ENCODE assay signal across 13 cellular contexts in the genomic region with DNA sequence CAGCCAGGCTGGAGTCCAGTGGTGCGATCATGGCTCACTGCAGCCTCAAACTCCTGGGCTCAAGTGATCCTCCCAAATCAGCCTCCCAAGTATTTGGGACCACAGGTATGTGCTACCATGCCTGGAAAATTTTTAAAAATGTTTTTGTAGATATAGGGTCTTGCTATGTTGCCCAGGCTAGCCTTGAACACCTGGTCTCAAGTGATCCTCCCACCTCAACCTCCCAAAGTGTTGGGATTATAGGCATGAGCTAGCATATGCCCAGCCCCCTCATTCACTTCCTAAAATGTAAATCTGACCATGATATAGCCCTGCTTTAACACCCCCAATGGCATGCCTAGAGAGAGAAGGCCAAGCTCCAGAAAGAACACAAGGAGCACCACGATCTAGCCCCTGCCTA.
DNase-seq lines count a peak whose midpoint lies in the region; ATAC-seq and TF ChIP-seq lines count a peak whose summit lies in the region.
"Had no signal": no experiment of that assay in that cellular context is flagged by ENCODE, and none has a peak within 500 bp of the region (broad histone marks: within the 10 kb centered on the region; RNA-seq: fewer than 3 reads in every experiment).

No MANE protein-coding gene starts in this region.

- H3K4me3 ChIP-seq in HEK293 (ENCODE audit: low read depth, low read length) = no peak overlapping the region
- H3K4me3 ChIP-seq: BLaER1 treated with 17β-estradiol and CSF1 and Interleukin-3, amounts not matched to agents 10 nM and 100 nM had no signal

- POLR2A ChIA-PET in HEK293 (lab: Yijun Ruan, JAX) = no interaction called here

- CTCF ChIA-PET in HEK293 (lab: Yijun Ruan, JAX) = interaction anchor here (0.8 to 1.2 kb wide), 2 partner anchors 15 to 17 kb away, joined by 3 to 5 read pairs; no protein-coding TSS in a partner anchor

- TF ChIP-seq CTCF in HEK293 (tag by site-specific recombination; IDR thresholded peaks at IDR 0.05) (no peak), nephron progenitor cell (IDR thresholded peaks at IDR 0.05) (no peak)

- no peaks in the 10 kb centered on the region for H3K27me3 Mint-ChIP-seq in effector memory CD8-positive, alpha-beta T cell
- no peaks in the 10 kb centered on the region for H3K27me3 Mint-ChIP-seq in nephron progenitor cell (ENCODE audit: low read depth, poor library complexity)
- H3K27me3 Mint-ChIP-seq: B cell; CD8-positive, alpha-beta memory T cell had no signal

- no peaks in the 10 kb centered on the region for H3K4me1 ChIP-seq in HEK293 (ENCODE audit: control insufficient read depth, insufficient read depth, low read length)

- no peak for DNase-seq in effector memory CD8-positive, alpha-beta T cell
- DNase-seq in nephron progenitor cell = no peak
- DNase-seq in stimulated activated effector memory CD8-positive, alpha-beta T cell treated with anti-CD3 and anti-CD28 coated beads, Interleukin-12 subunit alpha, Interleukin-12 subunit beta, amount 100 ng/mL, for 72 hours (ENCODE audit: low spot score in 2 of 2) = no peak
- no peak for DNase-seq in NCI-H748 (lab: John Stamatoyannopoulos, UW; ENCODE audit: unreplicated experiment)
- DNase-seq in GF-D8 (lab: John Stamatoyannopoulos, UW) = no peak
- DNase-seq: CD8-positive, alpha-beta memory T cell; COR-L47; GDM1; H9 had no signal

- no peak overlapping the region for H3K4me3 Mint-ChIP-seq in effector memory CD8-positive, alpha-beta T cell
- H3K4me3 Mint-ChIP-seq in nephron progenitor cell = no peak overlapping the region
- H3K4me3 Mint-ChIP-seq in stimulated activated effector memory CD8-positive, alpha-beta T cell treated with anti-CD3 and anti-CD28 coated beads, Interleukin-12 subunit alpha, Interleukin-12 subunit beta, amount 100 ng/mL, for 72 hours = no peak overlapping the region
- H3K4me3 Mint-ChIP-seq: B cell; CD8-positive, alpha-beta memory T cell; H9 had no signal

- no peak for ATAC-seq in effector memory CD8-positive, alpha-beta T cell (replicated peaks)
- no peak for ATAC-seq in stimulated activated effector memory CD8-positive, alpha-beta T cell treated with anti-CD3 and anti-CD28 coated beads, Interleukin-12 subunit alpha, Interleukin-12 subunit beta, amount 100 ng/mL, for 72 hours
- ATAC-seq in GM21367 (IDR thresholded peaks at IDR 0.05; ENCODE audit: unreplicated experiment) = no peak

- H3K36me3 ChIP-seq in HEK293 (ENCODE audit: control insufficient read depth in 2 of 2, insufficient read depth in 1 of 2, low read length in 2 of 2) = no peaks in the 10 kb centered on the region

- H3K36me3 Mint-ChIP-seq in effector memory CD8-positive, alpha-beta T cell (ENCODE audit: insufficient read depth) = peaks cover 4% of the 10 kb centered on the region
- H3K36me3 Mint-ChIP-seq in nephron progenitor cell (ENCODE audit: low read depth) = no peaks in the 10 kb centered on the region
- H3K36me3 Mint-ChIP-seq in stimulated activated effector memory CD8-positive, alpha-beta T cell treated with anti-CD3 and anti-CD28 coated beads, Interleukin-12 subunit alpha, Interleukin-12 subunit beta, amount 100 ng/mL, for 72 hours = no peaks in the 10 kb centered on the region

- H3K4me1 Mint-ChIP-seq in effector memory CD8-positive, alpha-beta T cell (ENCODE audit: low read depth in 2 of 2) = no peaks in the 10 kb centered on the region
- no peaks in the 10 kb centered on the region for H3K4me1 Mint-ChIP-seq in nephron progenitor cell
- no peaks in the 10 kb centered on the region for H3K4me1 Mint-ChIP-seq in stimulated activated effector memory CD8-positive, alpha-beta T cell treated with anti-CD3 and anti-CD28 coated beads, Interleukin-12 subunit alpha, Interleukin-12 subunit beta, amount 100 ng/mL, for 72 hours
- H3K4me1 Mint-ChIP-seq: B cell; CD8-positive, alpha-beta memory T cell had no signal

- H3K27ac ChIP-seq in HEK293 (ENCODE audit: extremely low read depth, low read depth, low read length) = no peak overlapping the region
- H3K27ac ChIP-seq: BLaER1 treated with 17β-estradiol and CSF1 and Interleukin-3, amounts not matched to agents 10 nM and 100 nM had no signal

- no peaks in the 10 kb centered on the region for H3K9me3 ChIP-seq in HEK293 (ENCODE audit: control insufficient read depth, insufficient read depth, low read depth, low read length)
- H3K9me3 ChIP-seq: BLaER1 treated with 17β-estradiol and CSF1 and Interleukin-3, amounts not matched to agents 10 nM and 100 nM had no signal

- no peaks in the 10 kb centered on the region for H3K9me3 Mint-ChIP-seq in effector memory CD8-positive, alpha-beta T cell
- H3K9me3 Mint-ChIP-seq in nephron progenitor cell = no peaks in the 10 kb centered on the region
- no peaks in the 10 kb centered on the region for H3K9me3 Mint-ChIP-seq in stimulated activated effector memory CD8-positive, alpha-beta T cell treated with anti-CD3 and anti-CD28 coated beads, Interleukin-12 subunit alpha, Interleukin-12 subunit beta, amount 100 ng/mL, for 72 hours
- H3K9me3 Mint-ChIP-seq: CD8-positive, alpha-beta memory T cell; H9 had no signal

- peak overlapping the region; percentile 38 to 63 for H3K27ac Mint-ChIP-seq in effector memory CD8-positive, alpha-beta T cell
- peak overlapping the region; percentile 57 for H3K27ac Mint-ChIP-seq in nephron progenitor cell
- H3K27ac Mint-ChIP-seq in stimulated activated effector memory CD8-positive, alpha-beta T cell treated with anti-CD3 and anti-CD28 coated beads, Interleukin-12 subunit alpha, Interleukin-12 subunit beta, amount 100 ng/mL, for 72 hours = peak overlapping the region; percentile 7
- H3K27ac Mint-ChIP-seq: B cell, H9 had no signal

TF ChIP-seq in HEK293, 187 proteins besides CTCF, POLR2A, EP300 and RAD21:
- TF ChIP-seq SP7 (tag by site-specific recombination; IDR thresholded peaks at IDR 0.05) (no peak), ZNF121 (tag by site-specific recombination; IDR thresholded peaks at IDR 0.05) (peak; percentile 53; the same call in 1 of the 2 replicates), ZNF23 (tag by site-specific recombination; IDR thresholded peaks at IDR 0.05; ENCODE audit: borderline replicate concordance) (no peak)

Comparison
In these comparisons a context has a peak if more than half of its experiments do, and no peak if none do; other contexts are left out.
1. H3K27ac Mint-ChIP-seq: peak in every context shown above with its lines; median percentile 57 in nephron progenitor cell; 50 in effector memory CD8-positive, alpha-beta T cell; 7 in stimulated activated effector memory CD8-positive, alpha-beta T cell treated with anti-CD3 and anti-CD28 coated beads, Interleukin-12 subunit alpha, Interleukin-12 subunit beta, amount 100 ng/mL, for 72 hours.